16 cellular contexts compared by ENCODE assay signal in the genomic region with DNA sequence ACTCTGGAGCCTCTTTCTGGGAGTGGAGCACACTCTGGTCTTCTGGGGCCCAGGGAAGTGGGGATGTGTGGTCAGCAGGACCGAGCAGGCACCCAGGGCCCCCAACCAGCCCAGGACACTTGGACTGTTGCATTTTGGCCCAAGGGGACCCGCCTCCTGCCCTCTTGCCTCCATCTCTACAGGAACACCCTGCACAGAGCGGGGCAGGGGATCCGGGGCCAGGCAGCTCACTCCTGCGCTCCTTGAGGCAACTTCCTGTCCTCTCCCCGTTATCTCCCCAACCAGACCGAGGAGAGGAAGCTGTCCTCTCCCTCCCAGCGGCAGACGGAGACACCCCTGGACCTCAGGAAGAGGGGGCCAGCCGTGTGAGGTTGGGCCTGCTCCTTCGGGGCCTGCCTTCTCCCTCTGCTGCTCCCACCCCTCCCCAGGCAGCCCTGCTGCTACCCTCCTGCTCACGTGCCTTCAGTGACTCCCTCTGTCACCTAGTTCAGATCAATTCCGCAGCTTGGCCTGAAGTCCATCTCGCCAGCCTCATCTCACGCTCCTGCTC. TPM values are rescaled to one million over a fixed set of nuclear protein-coding genes. Genes with fewer than 3 reads are reported as not detected.
DNase-seq lines count a peak whose midpoint lies in the region; ATAC-seq and TF ChIP-seq lines count a peak whose summit lies in the region.
"Had no signal": no experiment of that assay in that cellular context is flagged by ENCODE, and none has a peak within 500 bp of the region (broad histone marks: within the 10 kb centered on the region; RNA-seq: fewer than 3 reads in every experiment).

No MANE protein-coding gene starts in this region.

- ATAC-seq in GM19397 (IDR thresholded peaks at IDR 0.05; ENCODE audit: unreplicated experiment) (no peak), HG03196 (IDR thresholded peaks at IDR 0.05; ENCODE audit: unreplicated experiment) (no peak)
- ATAC-seq: psoas muscle had no signal

- no peaks in the 10 kb centered on the region for H4K20me1 ChIP-seq in osteoblast (ENCODE audit: insufficient read depth, low read length)

- H3K9me3 ChIP-seq in osteoblast (ENCODE audit: low read depth, low read length) = peaks cover 7% of the 10 kb centered on the region

- TF ChIP-seq CTCF in NB4 (IDR thresholded peaks at IDR 0.05; ENCODE audit: low read depth, low read length) (no peak), endothelial cell (IDR thresholded peaks at IDR 0.05; ENCODE audit: unreplicated experiment) (no peak), osteoblast (IDR thresholded peaks at IDR 0.05; ENCODE audit: extremely low read depth, low read depth, low read length) (no peak), HFFc6 (IDR thresholded peaks at IDR 0.05) (no peak)

- H3K79me2 ChIP-seq in osteoblast (ENCODE audit: insufficient read depth, low read length) = no peaks in the 10 kb centered on the region

- no peak overlapping the region for H3K27ac ChIP-seq in osteoblast (ENCODE audit: low read depth, low read length)
- H3K27ac ChIP-seq: PC-9, psoas muscle had no signal

- no peak overlapping the region for H3K4me3 Mint-ChIP-seq in activated T-cell treated with anti-CD3 and anti-CD28 coated beads, Interleukin-2, amount 50 U/mL, for 24 hours
- H3K4me3 Mint-ChIP-seq in endothelial cell (ENCODE audit: unreplicated experiment) (peak overlapping the region; percentile 87), HFFc6 (no peak overlapping the region)

- H2AFZ ChIP-seq in osteoblast (ENCODE audit: low read length) = no peak overlapping the region
- H2AFZ ChIP-seq: PC-9 had no signal

- peaks cover 3% of the 10 kb centered on the region for H3K27me3 Mint-ChIP-seq in activated T-cell treated with anti-CD3 and anti-CD28 coated beads, Interleukin-2, amount 50 U/mL, for 24 hours
- peaks cover 17% of the 10 kb centered on the region for H3K27me3 Mint-ChIP-seq in endothelial cell (ENCODE audit: unreplicated experiment)
- H3K27me3 Mint-ChIP-seq in HFFc6 (ENCODE audit: insufficient read depth) = peaks cover 19% of the 10 kb centered on the region

- no peaks in the 10 kb centered on the region for H3K27me3 ChIP-seq in osteoblast (ENCODE audit: insufficient read depth, low read length)

- no peaks in the 10 kb centered on the region for H3K4me1 ChIP-seq in osteoblast (ENCODE audit: insufficient read depth, low read length)

- no peak overlapping the region for H3K4me2 ChIP-seq in osteoblast (ENCODE audit: insufficient read depth, low read length)
- H3K4me2 ChIP-seq: PC-9 had no signal

- peak overlapping the region; percentile 15 for H3K27ac Mint-ChIP-seq in activated T-cell treated with anti-CD3 and anti-CD28 coated beads, Interleukin-2, amount 50 U/mL, for 24 hours
- H3K27ac Mint-ChIP-seq in endothelial cell (ENCODE audit: unreplicated experiment) (peak overlapping the region; percentile 85), HFFc6 (no peak overlapping the region)

- H3K36me3 ChIP-seq in osteoblast (ENCODE audit: insufficient read depth, low read length) = no peaks in the 10 kb centered on the region

- peaks cover 15% of the 10 kb centered on the region for H3K4me1 Mint-ChIP-seq in activated T-cell treated with anti-CD3 and anti-CD28 coated beads, Interleukin-2, amount 50 U/mL, for 24 hours (ENCODE audit: low read depth)
- H3K4me1 Mint-ChIP-seq in endothelial cell (ENCODE audit: unreplicated experiment) (peaks cover 26% of the 10 kb centered on the region), HFFc6 (ENCODE audit: low read depth) (no peaks in the 10 kb centered on the region)

- no peak for TF ChIP-seq POLR2A in NB4 (IDR thresholded peaks at IDR 0.05; ENCODE audit: extremely low read depth, insufficient read length)

- no peak for DNase-seq in activated T-cell treated with anti-CD3 and anti-CD28 coated beads, Interleukin-2, amount 50 U/mL, for 24 hours
- DNase-seq in activated T-cell treated with anti-CD3 and anti-CD28 coated beads for 4 hours (no peak), NB4 (ENCODE audit: low read depth) (peak; percentile 84), endothelial cell (ENCODE audit: low spot score) (peak; percentile 47), osteoblast (ENCODE audit: insufficient read length, low spot score, missing footprints) (peak; percentile 49), HFFc6 (no peak)
- DNase-seq: ACHN; NCI-H2029 treated with DMSO at 0.1 percent for 48 hours; NCI-H524; PC-9; stimulated activated CD4-positive, alpha-beta T cell treated with anti-CD3 and anti-CD28 coated beads, Interleukin-15, amount 100 ng/mL, for 24 hours had no signal

- H3K4me3 ChIP-seq in NB4 (ENCODE audit: low read depth, low read length) (no peak overlapping the region), osteoblast (ENCODE audit: insufficient read depth, low read length) (no peak overlapping the region)
- H3K4me3 ChIP-seq: PC-9, psoas muscle had no signal

- H3K9me3 Mint-ChIP-seq in activated T-cell treated with anti-CD3 and anti-CD28 coated beads, Interleukin-2, amount 50 U/mL, for 24 hours = peaks cover 8% of the 10 kb centered on the region
- peaks cover 4% of the 10 kb centered on the region for H3K9me3 Mint-ChIP-seq in endothelial cell (ENCODE audit: unreplicated experiment)
- peaks cover 19% of the 10 kb centered on the region for H3K9me3 Mint-ChIP-seq in HFFc6

- no peaks in the 10 kb centered on the region for H3K36me3 Mint-ChIP-seq in activated T-cell treated with anti-CD3 and anti-CD28 coated beads, Interleukin-2, amount 50 U/mL, for 24 hours (ENCODE audit: low read depth)
- H3K36me3 Mint-ChIP-seq in endothelial cell (ENCODE audit: low read depth, unreplicated experiment) = peaks cover 12% of the 10 kb centered on the region
- peaks cover 16% of the 10 kb centered on the region for H3K36me3 Mint-ChIP-seq in HFFc6 (ENCODE audit: low read depth)

RNA-seq across cellular contexts. Expression of a gene that starts 10.0 kb away (rescaled TPM):
- 116 TPM for total RNA-seq in endothelial cell (ENCODE audit: unreplicated experiment)
- total RNA-seq in osteoblast = 1.4 and 1.8 TPM in 2 replicates
- total RNA-seq in HFFc6 (2021; fragmentation: NEBNext Ultra II Directional; extraction: Animal tissue kit (Norgen Biotek cat#: 25700)) = under 1 TPM; 0.05 to 0.12 (median 0.08) TPM

RNA-seq across cellular contexts. Expression of a gene that starts 57.9 kb away (rescaled TPM):
- total RNA-seq in endothelial cell (ENCODE audit: unreplicated experiment) = not detected
- under 0.01 TPM in 1 of 2 replicates, not detected in the other for total RNA-seq in osteoblast
- under 1 TPM in 1 of 6 experiments, not detected in 5; 0.08 TPM for total RNA-seq in HFFc6 (2021; fragmentation: NEBNext Ultra II Directional; extraction: Animal tissue kit (Norgen Biotek cat#: 25700))
- total RNA-seq: glomerular endothelial cell, M059J, PC-9 had no signal

Comparison
In these comparisons a context has a peak if more than half of its experiments do, and no peak if none do; other contexts are left out.
1. DNase-seq: peak in NB4 (single experiment), endothelial cell (single experiment) and osteoblast (single experiment); none in activated T-cell treated with anti-CD3 and anti-CD28 coated beads, Interleukin-2, amount 50 U/mL, for 24 hours (single experiment), activated T-cell treated with anti-CD3 and anti-CD28 coated beads for 4 hours (single experiment) and HFFc6 (single experiment).
2. RNA of a gene that starts 10.0 kb away (total RNA-seq): 116 TPM in endothelial cell (single experiment); 1.4 to 1.8 TPM in osteoblast and 0.05 to 0.12 TPM in HFFc6; every median in the first group is over 10 times any median in the second.